13 cellular contexts compared by ENCODE assay signal in the genomic region with DNA sequence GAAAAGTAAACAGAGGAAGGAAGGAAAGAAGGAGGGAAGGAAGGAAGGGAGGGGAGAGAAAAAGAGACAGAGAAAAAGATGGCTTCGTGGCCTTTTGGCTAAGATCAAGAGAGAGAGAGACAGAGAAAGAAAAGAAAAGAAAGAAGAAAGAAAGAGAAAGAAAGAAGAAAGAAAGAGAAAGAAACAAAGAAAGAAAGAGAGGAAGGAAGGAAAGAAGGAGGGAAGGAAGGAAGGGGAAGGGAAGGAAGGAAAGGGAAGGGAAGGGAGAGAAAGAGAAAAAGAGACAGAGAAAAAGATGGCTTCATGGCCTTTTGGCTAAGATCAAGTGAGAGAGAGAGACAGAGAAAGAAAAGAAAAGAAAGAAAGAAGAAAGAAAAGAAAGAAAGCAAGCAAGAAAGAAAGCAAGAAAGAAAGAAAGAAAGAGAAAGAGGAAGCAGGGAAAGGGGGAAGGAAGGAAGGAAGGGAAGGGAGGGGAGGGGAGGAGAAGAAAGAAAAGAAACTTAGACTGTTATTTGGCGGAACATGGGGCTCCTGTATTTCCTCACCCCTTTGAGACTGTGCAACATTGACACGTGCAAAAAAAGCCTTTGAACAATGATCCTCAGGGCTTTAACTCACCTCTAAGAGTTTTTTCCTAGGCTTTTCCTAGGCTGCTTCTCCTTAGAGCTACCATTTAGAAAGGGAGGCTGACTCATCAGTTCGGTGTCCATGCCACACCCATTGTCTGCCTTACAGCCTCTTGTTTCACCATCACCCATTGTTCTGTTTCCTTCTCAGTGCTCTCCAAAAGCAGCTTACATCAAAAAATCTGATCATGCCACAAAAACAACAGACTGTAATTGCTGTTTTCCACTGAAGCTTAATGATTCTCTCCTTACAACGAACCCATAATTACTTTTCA.
A peak's percentile ranks its signal among the peaks of the same experiment; 100 is the strongest.
DNase-seq lines count a peak whose midpoint lies in the region; TF ChIP-seq lines count a peak whose summit lies in the region.
"Had no signal": no experiment of that assay in that cellular context is flagged by ENCODE, and none has a peak within 500 bp of the region (broad histone marks: within the 10 kb centered on the region; RNA-seq: fewer than 3 reads in every experiment).

No MANE protein-coding gene starts in this region.

- H4K20me1 ChIP-seq in PC-9 (ENCODE audit: insufficient read depth): no peaks in the 10 kb centered on the region

- no peak overlapping the region for H3K27ac ChIP-seq in breast epithelium
- H3K27ac ChIP-seq in PC-9: peak overlapping the region; percentile 46
- H3K27ac ChIP-seq: ascending aorta had no signal

- H3K4me2 ChIP-seq in PC-9: peak overlapping the region; percentile 50

- no peaks in the 10 kb centered on the region for H3K9me3 Mint-ChIP-seq in MCF 10A (ENCODE audit: unreplicated experiment)
- H3K9me3 Mint-ChIP-seq: stimulated activated memory B cell treated with anti-CD40 and anti-IgM and Interleukin-4, amounts not matched to agents 10 μg/mL and 1 μg/mL and 100 μg/mL, for 72 hours had no signal

- H3K4me3 Mint-ChIP-seq in MCF 10A (ENCODE audit: unreplicated experiment): peak overlapping the region; percentile 55
- H3K4me3 Mint-ChIP-seq: B cell; stimulated activated memory B cell treated with anti-CD40 and anti-IgM and Interleukin-4, amounts not matched to agents 10 μg/mL and 1 μg/mL and 100 μg/mL, for 72 hours had no signal

- H2AFZ ChIP-seq in PC-9: no peak overlapping the region

- H3K9me2 ChIP-seq in PC-9 (ENCODE audit: insufficient read depth): no peaks in the 10 kb centered on the region

- DNase-seq in MCF 10A (ENCODE audit: unreplicated experiment) (peak; percentile 97), breast epithelium (ENCODE audit: low spot score in 2 of 2) (no peak), PC-9 (peak; percentile 48 to 91), fibroblast of the aortic adventitia (ENCODE audit: low read depth) (peak; percentile 93), GM10266 (ENCODE audit: extremely low spot score) (no peak), NAMALWA (ENCODE audit: low spot score) (no peak), C1 segment of cervical spinal cord (lab: John Stamatoyannopoulos, UW) (no peak), NCI-H524 (lab: John Stamatoyannopoulos, UW) (no peak)
- DNase-seq: activated CD4-positive, alpha-beta T cell treated with anti-CD3 and anti-CD28 coated beads for 48 hours; NCI-H446 had no signal

- peaks cover 28% of the 10 kb centered on the region for H3F3A ChIP-seq in PC-9 (ENCODE audit: insufficient read depth, low read depth)

- no peaks in the 10 kb centered on the region for H3K4me1 ChIP-seq in breast epithelium
- peaks cover 48% of the 10 kb centered on the region for H3K4me1 ChIP-seq in PC-9 (replicated peaks; ENCODE audit: insufficient read depth)
- H3K4me1 ChIP-seq: ascending aorta had no signal

- no peaks in the 10 kb centered on the region for H3K36me3 ChIP-seq in breast epithelium
- H3K36me3 ChIP-seq in PC-9 (ENCODE audit: low read depth): no peaks in the 10 kb centered on the region
- H3K36me3 ChIP-seq: ascending aorta had no signal

- intact Hi-C loops in MCF 10A (cut with micrococcal nuclease) (loop anchor here (5.0 kb wide), 1 partner anchor 38 kb away; no protein-coding TSS in a partner anchor), breast epithelium (cut with DNase I; ENCODE audit: low total_unique reads) (no loop called here), PC-9 (cut with micrococcal nuclease; ENCODE audit: unreplicated experiment) (loop anchor here (1.0 to 5.0 kb wide), 2 partner anchors 18 to 33 kb away; no protein-coding TSS in a partner anchor)

- H3K27ac Mint-ChIP-seq in MCF 10A (ENCODE audit: low read depth, unreplicated experiment): peak overlapping the region; percentile 96
- H3K27ac Mint-ChIP-seq: B cell; stimulated activated memory B cell treated with anti-CD40 and anti-IgM and Interleukin-4, amounts not matched to agents 10 μg/mL and 1 μg/mL and 100 μg/mL, for 72 hours had no signal

- H3K9me3 ChIP-seq in breast epithelium (no peaks in the 10 kb centered on the region), PC-9 (ENCODE audit: insufficient read depth, low read depth) (no peaks in the 10 kb centered on the region)
- H3K9me3 ChIP-seq: ascending aorta had no signal

- no peaks in the 10 kb centered on the region for H3K27me3 Mint-ChIP-seq in MCF 10A (ENCODE audit: insufficient read depth, unreplicated experiment)

- no peaks in the 10 kb centered on the region for H3K36me3 Mint-ChIP-seq in MCF 10A (ENCODE audit: insufficient read depth, unreplicated experiment)
- H3K36me3 Mint-ChIP-seq: stimulated activated memory B cell treated with anti-CD40 and anti-IgM and Interleukin-4, amounts not matched to agents 10 μg/mL and 1 μg/mL and 100 μg/mL, for 72 hours had no signal

- TF ChIP-seq CTCF in MCF 10A (IDR thresholded peaks at IDR 0.05; ENCODE audit: unreplicated experiment) (no peak), breast epithelium (IDR thresholded peaks at IDR 0.05) (no peak), PC-9 (conservative IDR thresholded peaks at IDR 0.05) (no peak), fibroblast of the aortic adventitia (IDR thresholded peaks at IDR 0.05; ENCODE audit: insufficient read depth, low read length) (no peak), GM10266 (IDR thresholded peaks at IDR 0.05; ENCODE audit: control insufficient read depth, insufficient read depth, low read depth, missing control alignments) (no peak)

- H3K4me3 ChIP-seq in breast epithelium (no peak overlapping the region), PC-9 (no peak overlapping the region), fibroblast of the aortic adventitia (ENCODE audit: low read depth, low read length) (no peak overlapping the region)
- H3K4me3 ChIP-seq: ascending aorta had no signal

- H3K4me1 Mint-ChIP-seq in MCF 10A (ENCODE audit: insufficient read depth, unreplicated experiment): peaks cover 49% of the 10 kb centered on the region
- H3K4me1 Mint-ChIP-seq: B cell had no signal

- no peaks in the 10 kb centered on the region for H3K79me2 ChIP-seq in PC-9 (ENCODE audit: low read depth)

- POLR2A ChIA-PET in MCF 10A (lab: Yijun Ruan, JAX) (interaction anchor here (0.5 to 5.4 kb wide), 15 partner anchors 11 to 1142 kb away, joined by 3 to 110 read pairs (median 3); partner anchors contain the start of gene CACUL1), PC-9 (lab: Charles Lee; ENCODE audit: unreplicated experiment) (interaction anchor here (0.6 kb wide), 2 partner anchors 9 to 1951 kb away, joined by 3 to 5 read pairs; no protein-coding TSS in a partner anchor)

- TF ChIP-seq POLR2A in breast epithelium (IDR thresholded peaks at IDR 0.05): no peak

- H3K27me3 ChIP-seq in breast epithelium (no peaks in the 10 kb centered on the region), PC-9 (ENCODE audit: insufficient read depth, low read depth) (no peaks in the 10 kb centered on the region)
- H3K27me3 ChIP-seq: ascending aorta had no signal

- BruUV-seq in MCF 10A (replicated peaks; lab: Mats Ljungman, UMichigan) (no TSS peak), PC-9 (replicated peaks; lab: Mats Ljungman, UMichigan) (no TSS peak)

- CTCF ChIA-PET in MCF 10A (lab: Yijun Ruan, JAX): interaction anchor here (0.6 to 1.9 kb wide), 10 partner anchors 18 to 400 kb away, joined by 3 to 16 read pairs (median 5); no protein-coding TSS in a partner anchor
- CTCF ChIA-PET in PC-9 (lab: Charles Lee): no interaction called here

Comparison
In these comparisons a context has a peak if more than half of its experiments do, and no peak if none do; other contexts are left out.
1. DNase-seq: peak in MCF 10A (single experiment), PC-9 (2 of 2) and fibroblast of the aortic adventitia (single experiment); none in breast epithelium (0 of 2), GM10266 (single experiment), NAMALWA (single experiment), C1 segment of cervical spinal cord (0 of 14) and NCI-H524 (0 of 2).